In genomic region chr11:12102588-12103410, GRCh38 we compare ENCODE assay signal across 17 cellular contexts. TPM values are rescaled to one million over a fixed set of nuclear protein-coding genes. Genes with fewer than 3 reads are reported as not detected.
DNase-seq lines count a peak whose midpoint lies in the region; ATAC-seq and TF ChIP-seq lines count a peak whose summit lies in the region.
"Had no signal": no experiment of that assay in that cellular context is flagged by ENCODE, and none has a peak within 500 bp of the region (broad histone marks: within the 10 kb centered on the region; RNA-seq: fewer than 3 reads in every experiment).

No MANE protein-coding gene starts in this region.

- no peaks in the 10 kb centered on the region for H3K36me3 ChIP-seq in mammary epithelial cell (ENCODE audit: insufficient read depth, low read length)
- no peaks in the 10 kb centered on the region for H3K36me3 ChIP-seq in RWPE2 (ENCODE audit: low read depth)
- no peaks in the 10 kb centered on the region for H3K36me3 ChIP-seq in upper lobe of right lung
- no peaks in the 10 kb centered on the region for H3K36me3 ChIP-seq in Karpas-422 (ENCODE audit: insufficient read depth, low read length)
- H3K36me3 ChIP-seq: pancreas, SJCRH30 had no signal

- H3K4me1 Mint-ChIP-seq in MCF 10A (ENCODE audit: insufficient read depth, unreplicated experiment): peaks cover 5% of the 10 kb centered on the region

- no peaks in the 10 kb centered on the region for H3K9me2 ChIP-seq in Karpas-422 (replicated peaks; ENCODE audit: insufficient read depth, low read length)

- BruUV-seq in MCF 10A (replicated peaks; lab: Mats Ljungman, UMichigan) (no TSS peak), mammary epithelial cell (replicated peaks; lab: Mats Ljungman, UMichigan) (no TSS peak)

- POLR2A ChIA-PET in MCF 10A (lab: Yijun Ruan, JAX): interaction anchor here (1.4 kb wide), 1 partner anchor 10 kb away, joined by 4 read pairs; no protein-coding TSS in a partner anchor

- no peak overlapping the region for H2AFZ ChIP-seq in mammary epithelial cell (ENCODE audit: low read depth, low read length)
- H2AFZ ChIP-seq in Karpas-422 (ENCODE audit: low read length): no peak overlapping the region

- H3K27ac Mint-ChIP-seq in MCF 10A (ENCODE audit: low read depth, unreplicated experiment): no peak overlapping the region
- H3K27ac Mint-ChIP-seq: activated CD8-positive, alpha-beta T cell treated with anti-CD3 and anti-CD28 coated beads, Interleukin-2, amount 10 ng/mL, durations not matched to agents 7 days and 5 days; activated T-helper 2 cell treated with anti-CD3 and anti-CD28 coated beads, Interferon-gamma antibody, Interleukin-2, Interleukin-4, amounts not matched to agents 10 μg/mL and 5 μg/mL and 100 μg/mL, durations not matched to agents 14 hours and 24 hours and 36 hours; IgD-negative memory B cell had no signal

- in situ Hi-C loops in mammary epithelial cell (cut with MboI; ENCODE audit: low sequenced_read_pairs in 2 of 2): no loop called here

- peak; percentile 49; the same call in 2 of the 3 replicates for ATAC-seq in RWPE2 (ENCODE audit: low read depth)
- ATAC-seq in upper lobe of right lung: no peak
- ATAC-seq: activated CD8-positive, alpha-beta T cell treated with anti-CD3 and anti-CD28 coated beads, Interleukin-2, amount 10 ng/mL, durations not matched to agents 7 days and 5 days had no signal

- intact Hi-C loops in MCF 10A (cut with micrococcal nuclease) (loop anchor here (1.0 to 5.0 kb wide), 3 partner anchors 46 to 180 kb away; no protein-coding TSS in a partner anchor), mammary epithelial cell (cut with micrococcal nuclease) (loop anchor here (1.0 kb wide), 1 partner anchor 55 kb away; no protein-coding TSS in a partner anchor), upper lobe of right lung (cut with DNase I) (no loop called here)

- no peak overlapping the region for H3K4me3 Mint-ChIP-seq in MCF 10A (ENCODE audit: unreplicated experiment)
- H3K4me3 Mint-ChIP-seq: activated CD8-positive, alpha-beta T cell treated with anti-CD3 and anti-CD28 coated beads, Interleukin-2, amount 10 ng/mL, durations not matched to agents 7 days and 5 days; IgD-negative memory B cell had no signal

- no peak overlapping the region for H3K27ac ChIP-seq in mammary epithelial cell (ENCODE audit: insufficient read depth, low read depth, low read length)
- H3K27ac ChIP-seq in RWPE2 (ENCODE audit: poor library complexity, severe bottlenecking): no peak overlapping the region
- peak overlapping the region; percentile 30 for H3K27ac ChIP-seq in upper lobe of right lung
- no peak overlapping the region for H3K27ac ChIP-seq in Karpas-422 (ENCODE audit: low read length)
- H3K27ac ChIP-seq: pancreas, SJCRH30 had no signal

- CTCF ChIA-PET in MCF 10A (lab: Yijun Ruan, JAX) (interaction anchor here (0.5 to 3.5 kb wide), 14 partner anchors 10 to 1216 kb away, joined by 3 to 27 read pairs (median 4); no protein-coding TSS in a partner anchor), mammary epithelial cell (lab: Charles Lee; ENCODE audit: low non-redundant PET) (interaction anchor here (0.5 to 1.1 kb wide), 5 partner anchors 11 to 179 kb away, joined by 3 to 6 read pairs (median 4); no protein-coding TSS in a partner anchor)

- TF ChIP-seq CTCF in MCF 10A (IDR thresholded peaks at IDR 0.05; ENCODE audit: unreplicated experiment): peak; percentile 22
- TF ChIP-seq CTCF in mammary epithelial cell (conservative IDR thresholded peaks at IDR 0.05 in 1 of 2, IDR thresholded peaks at IDR 0.05 in 1 of 2; ENCODE audit: extremely low read depth in 1 of 2, insufficient read depth in 1 of 2, low read depth in 1 of 2, low read length in 2 of 2): peak in 1 of 2 donors; percentile 49
- peak; percentile 31 for TF ChIP-seq CTCF in RWPE2 (IDR thresholded peaks at IDR 0.05; ENCODE audit: poor library complexity, severe bottlenecking)
- peak; percentile 47 for TF ChIP-seq CTCF in epithelial cell of proximal tubule (conservative IDR thresholded peaks at IDR 0.05; ENCODE audit: low read depth, low read length)
- TF ChIP-seq CTCF in upper lobe of right lung (IDR thresholded peaks at IDR 0.05): no peak

- H3K9me3 ChIP-seq in mammary epithelial cell (replicated peaks; ENCODE audit: insufficient read depth, low read length) (no peaks in the 10 kb centered on the region), RWPE2 (ENCODE audit: severe bottlenecking) (no peaks in the 10 kb centered on the region), upper lobe of right lung (no peaks in the 10 kb centered on the region), Karpas-422 (ENCODE audit: low read length) (no peaks in the 10 kb centered on the region)
- H3K9me3 ChIP-seq: pancreas, SJCRH30 had no signal

- no peak for DNase-seq in MCF 10A (ENCODE audit: unreplicated experiment)
- DNase-seq in mammary epithelial cell: no peak
- no peak for DNase-seq in RWPE2 (ENCODE audit: low spot score)
- DNase-seq in epithelial cell of proximal tubule (ENCODE audit: low read depth): no peak
- no peak for DNase-seq in upper lobe of right lung
- no peak for DNase-seq in Karpas-422
- DNase-seq in stimulated activated CD8-positive, alpha-beta memory T cell treated with anti-CD3 and anti-CD28 coated beads, Interleukin-4, amount 100 ng/mL, for 48 hours: no peak
- no peak for DNase-seq in iPS-NIHi7 (ENCODE audit: extremely low spot score)
- DNase-seq: activated CD8-positive, alpha-beta T cell treated with anti-CD3 and anti-CD28 coated beads, Interleukin-2, amount 10 ng/mL, durations not matched to agents 7 days and 5 days; anterior cingulate cortex; DMS79 treated with DMSO at 0.1 percent for 48 hours; NCI-H187; SJCRH30; stimulated activated CD4-positive, alpha-beta T cell treated with anti-CD3 and anti-CD28 coated beads, Interleukin-12 subunit alpha, Interleukin-12 subunit beta, amount 100 ng/mL, for 4 hours had no signal

- H3K4me1 ChIP-seq in mammary epithelial cell (ENCODE audit: insufficient read depth, low read length) (peaks cover 4% of the 10 kb centered on the region), RWPE2 (ENCODE audit: insufficient read depth, poor library complexity, severe bottlenecking) (no peaks in the 10 kb centered on the region), upper lobe of right lung (peaks cover 24% of the 10 kb centered on the region), Karpas-422 (ENCODE audit: low read length) (no peaks in the 10 kb centered on the region)
- H3K4me1 ChIP-seq: pancreas had no signal

- no peak overlapping the region for H3K9ac ChIP-seq in mammary epithelial cell (ENCODE audit: insufficient read depth, low read length)
- no peak overlapping the region for H3K9ac ChIP-seq in Karpas-422 (ENCODE audit: low read length)

- H3K36me3 Mint-ChIP-seq in MCF 10A (ENCODE audit: insufficient read depth, unreplicated experiment): no peaks in the 10 kb centered on the region
- H3K36me3 Mint-ChIP-seq: IgD-negative memory B cell had no signal

- WGBS in mammary epithelial cell (ENCODE audit: low coverage, missing lambda C conversion rate): 76% methylated on average over 5 of the region's 5 CpGs

- H4K20me1 ChIP-seq in mammary epithelial cell (ENCODE audit: insufficient read depth, low read length) (no peaks in the 10 kb centered on the region), Karpas-422 (ENCODE audit: insufficient read depth, low read depth, low read length) (no peaks in the 10 kb centered on the region)

- dilution Hi-C loops in mammary epithelial cell (cut with HindIII; ENCODE audit: low sequenced_read_pairs): no loop called here

- H3K27me3 ChIP-seq in mammary epithelial cell (ENCODE audit: insufficient read depth, low read length): no peaks in the 10 kb centered on the region
- H3K27me3 ChIP-seq in RWPE2 (ENCODE audit: insufficient read depth, poor library complexity, severe bottlenecking): no peaks in the 10 kb centered on the region
- no peaks in the 10 kb centered on the region for H3K27me3 ChIP-seq in upper lobe of right lung
- no peaks in the 10 kb centered on the region for H3K27me3 ChIP-seq in Karpas-422 (ENCODE audit: low read length)
- H3K27me3 ChIP-seq: pancreas had no signal

- no peaks in the 10 kb centered on the region for H3K79me2 ChIP-seq in mammary epithelial cell (ENCODE audit: insufficient read depth, low read length)
- H3K79me2 ChIP-seq in Karpas-422 (ENCODE audit: low read length): no peaks in the 10 kb centered on the region

- H3K9me3 Mint-ChIP-seq in MCF 10A (ENCODE audit: unreplicated experiment): no peaks in the 10 kb centered on the region
- H3K9me3 Mint-ChIP-seq: activated T-helper 2 cell treated with anti-CD3 and anti-CD28 coated beads, Interferon-gamma antibody, Interleukin-2, Interleukin-4, amounts not matched to agents 10 μg/mL and 5 μg/mL and 100 μg/mL, durations not matched to agents 14 hours and 24 hours and 36 hours had no signal

- H3K4me3 ChIP-seq in mammary epithelial cell (replicated peaks in 1 of 3; ENCODE audit: insufficient read depth in 1 of 3, low read depth in 2 of 3, low read length in 3 of 3): no peak overlapping the region
- H3K4me3 ChIP-seq in RWPE2 (ENCODE audit: severe bottlenecking): no peak overlapping the region
- no peak overlapping the region for H3K4me3 ChIP-seq in epithelial cell of proximal tubule (ENCODE audit: low read depth, low read length)
- no peak overlapping the region for H3K4me3 ChIP-seq in upper lobe of right lung
- H3K4me3 ChIP-seq in Karpas-422 (ENCODE audit: low read length): no peak overlapping the region
- H3K4me3 ChIP-seq: pancreas, SJCRH30 had no signal

- no peak overlapping the region for H3K4me2 ChIP-seq in mammary epithelial cell (ENCODE audit: insufficient read depth, low read depth, low read length)
- no peak overlapping the region for H3K4me2 ChIP-seq in Karpas-422 (ENCODE audit: low read depth, low read length, poor library complexity, severe bottlenecking)

- no peaks in the 10 kb centered on the region for H3K27me3 Mint-ChIP-seq in MCF 10A (ENCODE audit: insufficient read depth, unreplicated experiment)

RNA-seq across cellular contexts. Expression of gene MICAL2, which starts 7.6 kb away (rescaled TPM):
- total RNA-seq in MCF 10A (2022) (151 and 154 TPM in 2 replicates), mammary epithelial cell (100 to 1,000 TPM; 163 to 339 TPM), epithelial cell of proximal tubule (104 and 148 TPM in 2 replicates), upper lobe of right lung (197 TPM)
- polyA plus RNA-seq in mammary epithelial cell: 71.2 TPM
- polyA minus RNA-seq in mammary epithelial cell: 276 TPM
- 0.69 and 0.93 TPM in 2 replicates for total RNA-seq in Karpas-422 (2014; rRNA removed; shearing (Covaris generic); ENCODE audit: low replicate concordance)

Comparison
In these comparisons a context has a peak if more than half of its experiments do, and no peak if none do; other contexts are left out.
1. RNA of gene MICAL2, which starts 7.6 kb away (total RNA-seq): 163 to 339 TPM in mammary epithelial cell, 197 TPM in upper lobe of right lung (single experiment), 151 to 154 TPM in MCF 10A and 104 to 148 TPM in epithelial cell of proximal tubule; 0.69 to 0.93 TPM in Karpas-422; every median in the first group is over 10 times any median in the second.